In genomic region chr19:1676351-1677266, GRCh38 we compare ENCODE assay signal across 14 cellular contexts.
"Had no signal": no experiment of that assay in that cellular context is flagged by ENCODE, and none has a peak within 500 bp of the region (broad histone marks: within the 10 kb centered on the region; RNA-seq: fewer than 3 reads in every experiment).

No MANE protein-coding gene starts in this region.

- H3K27ac ChIP-seq: brain microvascular endothelial cell, parathyroid adenoma, thoracic aorta had no signal

- H3K79me2 ChIP-seq: parathyroid adenoma had no signal

- H2AFZ ChIP-seq: parathyroid adenoma had no signal

- H3K36me3 ChIP-seq: brain microvascular endothelial cell, thoracic aorta had no signal

- FAIRE-seq: urothelium cell line had no signal

- H3K4me3 ChIP-seq: lung, thoracic aorta had no signal

- H3K9me3 ChIP-seq: thoracic aorta had no signal

- H3K4me1 ChIP-seq: parathyroid adenoma had no signal

- DNase-seq: activated CD4-positive, alpha-beta T cell treated with anti-CD3 and anti-CD28 coated beads, Interleukin-2, amount 10 ng/mL, durations not matched to agents 7 days and 5 days; activated CD4-positive, CD25-positive, alpha-beta regulatory T cell; activated CD8-positive, alpha-beta memory T cell treated with anti-CD3 and anti-CD28 coated beads for 24 hours; activated gamma-delta T cell treated with Interleukin-2 at 50 U/mL for 16 hours; activated naive CD8-positive, alpha-beta T cell treated with anti-CD3 and anti-CD28 coated beads, Interleukin-2, amount 10 ng/mL, durations not matched to agents 7 days and 5 days; anterior cingulate cortex; brain microvascular endothelial cell; cortex of kidney; effector CD8-positive, alpha-beta T cell; foreskin fibroblast had no signal

- H3K9ac ChIP-seq: parathyroid adenoma had no signal
